In the genomic region with DNA sequence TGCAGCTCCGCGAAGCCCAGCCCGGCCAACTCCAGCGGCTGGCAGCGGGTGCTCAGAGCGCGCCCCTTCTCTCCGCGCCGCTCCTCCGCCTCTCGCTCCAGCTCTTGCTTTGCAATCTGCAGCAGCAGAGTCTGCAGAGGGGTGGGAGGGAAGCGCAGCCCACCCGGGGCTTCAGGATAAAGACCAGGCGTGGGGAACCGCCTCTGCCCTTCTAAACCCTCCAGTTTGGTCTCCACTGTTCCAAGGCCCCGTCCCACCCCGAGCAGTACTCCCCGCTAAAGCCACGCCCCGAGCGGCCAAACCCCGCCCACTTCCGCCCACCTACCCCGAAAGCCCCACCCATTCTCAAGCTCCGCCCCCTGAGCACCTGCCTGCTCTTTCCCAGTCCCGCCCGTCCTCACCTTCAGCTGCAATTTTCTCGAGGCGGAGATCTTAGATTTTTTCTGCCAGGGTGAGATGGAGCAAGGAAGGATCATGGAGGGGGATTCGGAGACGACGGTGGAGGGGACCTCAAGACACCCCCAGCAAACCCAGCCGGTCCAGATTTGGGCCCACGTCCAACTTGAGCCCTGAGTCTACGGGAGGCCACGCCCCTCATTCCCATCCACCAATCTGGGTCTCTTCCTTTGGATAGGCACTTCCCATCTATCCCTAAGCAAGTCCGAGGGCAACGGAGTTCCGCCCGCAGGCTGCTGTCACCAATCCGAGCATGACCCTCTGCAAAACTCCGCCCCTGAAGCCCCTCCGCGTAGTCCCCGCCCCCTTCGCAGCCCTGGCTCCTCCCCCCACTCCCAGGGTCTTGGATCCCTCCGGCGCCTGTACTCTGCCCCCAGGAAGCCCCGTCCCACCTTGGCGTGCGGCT, we compare ENCODE assay signal across 1 cellular context.
TF ChIP-seq lines count a peak whose summit lies in the region.

No MANE protein-coding gene starts in this region.

TF ChIP-seq in GM12878, 131 proteins besides CTCF, POLR2A, EP300 and RAD21:
- TF ChIP-seq EGR1 (IDR thresholded peaks at IDR 0.05; ENCODE audit: borderline replicate concordance in 1 of 2, low read depth in 2 of 2, low read length in 2 of 2) (peak in 1 of 2 experiments; percentile 37; a peak in 1 of 3 replicates), MYB (IDR thresholded peaks at IDR 0.05; ENCODE audit: borderline replicate concordance, low read depth, low read length) (no peak)
